In the genomic region with DNA sequence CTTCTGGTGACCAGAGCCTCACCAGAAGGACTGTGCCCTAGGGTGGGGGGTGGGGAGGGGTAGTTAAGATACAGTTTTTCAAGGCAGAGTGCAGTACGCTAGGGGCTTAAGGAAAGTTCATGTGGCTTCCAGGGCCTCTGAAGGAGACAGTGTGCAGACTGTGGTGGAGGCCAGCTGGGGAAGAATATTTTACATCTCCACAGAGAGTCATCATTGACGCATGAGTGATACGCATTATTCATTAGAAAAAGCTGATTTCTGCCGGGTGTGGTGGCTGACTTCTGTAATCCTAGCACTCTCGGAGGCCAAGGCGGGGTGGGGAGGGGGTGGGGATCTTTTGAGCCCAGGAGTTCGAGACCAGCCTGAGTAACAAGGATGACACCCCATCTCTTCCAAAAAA, we compare ENCODE assay signal across 18 cellular contexts. TPM values are rescaled to one million over a fixed set of nuclear protein-coding genes. Genes with fewer than 3 reads are reported as not detected.
DNase-seq lines count a peak whose midpoint lies in the region; TF ChIP-seq lines count a peak whose summit lies in the region.
"Had no signal": no experiment of that assay in that cellular context is flagged by ENCODE, and none has a peak within 500 bp of the region (broad histone marks: within the 10 kb centered on the region; RNA-seq: fewer than 3 reads in every experiment).

No MANE protein-coding gene starts in this region.

- peak overlapping the region; percentile 63 for H3K27ac ChIP-seq in osteoblast (ENCODE audit: low read depth, low read length)
- H3K27ac ChIP-seq: dorsolateral prefrontal cortex, esophagus muscularis mucosa had no signal

- peak overlapping the region; percentile 32 for H2AFZ ChIP-seq in osteoblast (ENCODE audit: low read length)

- no peaks in the 10 kb centered on the region for H3K36me3 ChIP-seq in osteoblast (ENCODE audit: insufficient read depth, low read length)
- H3K36me3 ChIP-seq: esophagus muscularis mucosa had no signal

- no peak for TF ChIP-seq CTCF in fibroblast of mammary gland (conservative IDR thresholded peaks at IDR 0.05; ENCODE audit: control insufficient read depth, insufficient read depth, low read depth, low read length)
- TF ChIP-seq CTCF in osteoblast (IDR thresholded peaks at IDR 0.05; ENCODE audit: extremely low read depth, low read depth, low read length), result no peak

- DNase-seq in DMS 273 (lab: John Stamatoyannopoulos, UW; ENCODE audit: unreplicated experiment), result peak; percentile 79
- peak; percentile 76 for DNase-seq in RKO (ENCODE audit: low spot score)
- peak; percentile 83 for DNase-seq in fibroblast of mammary gland (ENCODE audit: low read depth)
- DNase-seq in osteoblast (ENCODE audit: insufficient read length, low spot score, missing footprints), result peak; percentile 83
- DNase-seq in kidney tubule cell (ENCODE audit: low spot score), result no peak
- no peak for DNase-seq in HT-29 (ENCODE audit: low spot score)
- DNase-seq in nucleus accumbens (lab: John Stamatoyannopoulos, UW), result no peak
- DNase-seq in COLO668 (lab: John Stamatoyannopoulos, UW; ENCODE audit: unreplicated experiment), result no peak
- DNase-seq: activated CD4-positive, alpha-beta T cell treated with anti-CD3 and anti-CD28 coated beads for 1 hour; activated CD8-positive, alpha-beta memory T cell treated with anti-CD3 and anti-CD28 coated beads, Interleukin-2, amount 50 U/mL, for 48 hours; activated naive CD4-positive, alpha-beta T cell treated with anti-CD3 and anti-CD28 coated beads for 36 hours; naive thymus-derived CD4-positive, alpha-beta T cell; NCI-H1105; Right ventricle myocardium superior; stimulated activated CD4-positive, alpha-beta T cell treated with anti-CD3 and anti-CD28 coated beads, Interleukin-2, amount 100 ng/mL, for 24 hours; T-helper 2 cell had no signal

- H3K4me3 ChIP-seq in fibroblast of mammary gland (ENCODE audit: control insufficient read depth, low read depth, low read length) (no peak overlapping the region), osteoblast (ENCODE audit: insufficient read depth, low read length) (no peak overlapping the region)
- H3K4me3 ChIP-seq: dorsolateral prefrontal cortex, esophagus muscularis mucosa had no signal

- H3K4me2 ChIP-seq in osteoblast (ENCODE audit: insufficient read depth, low read length), result no peak overlapping the region

- H3K9me3 ChIP-seq in osteoblast (ENCODE audit: low read depth, low read length), result no peaks in the 10 kb centered on the region
- H3K9me3 ChIP-seq: esophagus muscularis mucosa had no signal

- H4K20me1 ChIP-seq in osteoblast (ENCODE audit: insufficient read depth, low read length), result no peaks in the 10 kb centered on the region

- no peaks in the 10 kb centered on the region for H3K27me3 ChIP-seq in osteoblast (ENCODE audit: insufficient read depth, low read length)
- H3K27me3 ChIP-seq: esophagus muscularis mucosa had no signal

- H3K4me1 ChIP-seq in osteoblast (ENCODE audit: insufficient read depth, low read length), result peaks cover 6% of the 10 kb centered on the region

- no peaks in the 10 kb centered on the region for H3K79me2 ChIP-seq in osteoblast (ENCODE audit: insufficient read depth, low read length)

RNA-seq across cellular contexts. Expression of a gene that starts 4.4 kb away (rescaled TPM):
- total RNA-seq in osteoblast, result 11.2 and 14.4 TPM in 2 replicates
- 88.6 and 89.2 TPM in 2 replicates for total RNA-seq in HT-29 (2014; rRNA removed; shearing (Covaris generic))

Comparison
In these comparisons a context has a peak if more than half of its experiments do, and no peak if none do; other contexts are left out.
1. DNase-seq: peak in DMS 273 (single experiment), RKO (single experiment), fibroblast of mammary gland (single experiment) and osteoblast (single experiment); none in kidney tubule cell (single experiment), HT-29 (single experiment), nucleus accumbens (0 of 56) and COLO668 (single experiment).